26 cellular contexts compared by ENCODE assay signal in the genomic region with DNA sequence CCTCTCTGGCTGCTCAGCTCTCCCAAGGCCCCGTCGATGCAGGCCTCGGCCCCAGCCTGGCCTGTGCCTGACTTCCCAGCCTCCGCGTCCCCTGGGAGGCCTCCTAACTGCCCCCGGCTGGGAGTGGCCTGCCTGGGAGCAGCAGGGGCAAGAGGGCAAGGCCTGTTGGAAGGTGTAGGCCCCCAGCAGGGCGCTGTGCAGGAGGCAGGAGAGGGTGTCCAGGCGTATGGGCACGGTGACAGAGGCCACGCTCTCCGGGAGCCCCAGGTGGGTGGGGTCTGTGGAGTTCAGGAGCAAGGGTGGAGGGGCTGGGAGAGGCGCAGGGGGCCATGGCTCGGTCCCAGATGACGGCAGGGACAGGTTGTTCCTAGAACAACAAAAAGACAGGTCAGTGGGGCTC. TPM values are rescaled to one million over a fixed set of nuclear protein-coding genes. Genes with fewer than 3 reads are reported as not detected.
"Had no signal": no experiment of that assay in that cellular context is flagged by ENCODE, and none has a peak within 500 bp of the region (broad histone marks: within the 10 kb centered on the region; RNA-seq: fewer than 3 reads in every experiment).

No MANE protein-coding gene starts in this region.

- H3K27me3 ChIP-seq: breast epithelium, colonic mucosa, dorsolateral prefrontal cortex, esophagus squamous epithelium, gastrocnemius medialis, transverse colon, uterus had no signal

- H3K36me3 ChIP-seq: breast epithelium, colonic mucosa, esophagus squamous epithelium, gastrocnemius medialis, transverse colon, uterus had no signal

- H3K4me1 ChIP-seq: breast epithelium, colonic mucosa, uterus had no signal

- FAIRE-seq: small intestine had no signal

- H3K4me3 ChIP-seq: breast epithelium, colonic mucosa, dorsolateral prefrontal cortex, esophagus squamous epithelium, gastrocnemius medialis, transverse colon, uterus had no signal

- H3K9me3 ChIP-seq: breast epithelium, colonic mucosa, esophagus squamous epithelium, gastrocnemius medialis, transverse colon, uterus had no signal

- H3K27ac ChIP-seq: breast epithelium, colonic mucosa, dorsolateral prefrontal cortex, esophagus squamous epithelium, gastrocnemius medialis, transverse colon, uterus had no signal

- ATAC-seq: activated CD4-positive, alpha-beta T cell treated with anti-CD3 and anti-CD28 coated beads for 36 hours; gastrocnemius medialis; left ventricle myocardium superior; sciatic nerve; stimulated activated naive B cell treated with anti-CD40 and anti-IgM and Interleukin-4, amounts not matched to agents 10 μg/mL and 1 μg/mL and 100 μg/mL, for 72 hours had no signal

- DNase-seq: activated B cell treated with CpG ODN at 0.5 μM for 24 hours; activated CD4-positive, alpha-beta T cell treated with anti-CD3 and anti-CD28 coated beads for 36 hours; activated CD4-positive, alpha-beta T cell treated with anti-CD3 and anti-CD28 coated beads, Interleukin-2, amount 50 U/mL, for 4 hours; activated CD8-positive, alpha-beta memory T cell treated with anti-CD3 and anti-CD28 coated beads, Interleukin-2, amount 50 U/mL, for 48 hours; activated naive CD4-positive, alpha-beta T cell treated with Interleukin-2 at 50 U/mL for 16 hours; activated naive CD8-positive, alpha-beta T cell treated with anti-CD3 and anti-CD28 coated beads for 36 hours; colonic mucosa; esophagus squamous epithelium; gastrocnemius medialis; hippocampal formation; left ventricle myocardium superior; occipital lobe; small intestine; stimulated activated CD4-positive, alpha-beta T cell treated with anti-CD3 and anti-CD28 coated beads, Interleukin-15, amount 100 ng/mL, for 24 hours; stimulated activated naive B cell treated with anti-CD40 and anti-IgM and Interleukin-4, amounts not matched to agents 10 μg/mL and 1 μg/mL and 100 μg/mL, for 72 hours; T-helper 9 cell; transverse colon; uterus had no signal

RNA-seq across cellular contexts. Expression of a gene that starts 1.2 kb away (rescaled TPM):
- total RNA-seq: activated B cell treated with CpG ODN at 0.5 μM for 24 hours, breast epithelium, esophagus squamous epithelium, gastrocnemius medialis, left ventricle myocardium superior, myocyte, occipital lobe, renal cortical epithelial cell, sciatic nerve, temporal lobe, transverse colon, uterus had no signal
- polyA plus RNA-seq: neural cell, small intestine had no signal

RNA-seq across cellular contexts. Expression of a gene that starts 1.4 kb away (rescaled TPM):
- total RNA-seq: activated B cell treated with CpG ODN at 0.5 μM for 24 hours; activated naive CD8-positive, alpha-beta T cell treated with anti-CD3 and anti-CD28 coated beads for 36 hours; breast epithelium; colonic mucosa; dorsolateral prefrontal cortex; esophagus squamous epithelium; gastrocnemius medialis; left ventricle myocardium superior; myocyte; occipital lobe; renal cortical epithelial cell; sciatic nerve; T-helper 1 cell treated with Interleukin-12 subunit alpha and Interleukin-12 subunit beta and Interleukin-4 antibody, amounts not matched to agents 30 ng/mL and 1 ng/mL, for 36 hours; temporal lobe; transverse colon; uterus had no signal
- polyA plus RNA-seq: neural cell, small intestine had no signal

RNA-seq across cellular contexts. Expression of a gene that starts 16.7 kb away (rescaled TPM):
- total RNA-seq: myocyte, occipital lobe, renal cortical epithelial cell, temporal lobe had no signal
- polyA plus RNA-seq: neural cell had no signal

RNA-seq across cellular contexts. Expression of a gene that starts 20.3 kb away (rescaled TPM):
- total RNA-seq: breast epithelium, esophagus squamous epithelium, gastrocnemius medialis, left ventricle myocardium superior, myocyte, occipital lobe, renal cortical epithelial cell, temporal lobe, transverse colon had no signal
- polyA plus RNA-seq: neural cell had no signal
